Comparison of ENCODE assay signal across 20 cellular contexts in the genomic region with DNA sequence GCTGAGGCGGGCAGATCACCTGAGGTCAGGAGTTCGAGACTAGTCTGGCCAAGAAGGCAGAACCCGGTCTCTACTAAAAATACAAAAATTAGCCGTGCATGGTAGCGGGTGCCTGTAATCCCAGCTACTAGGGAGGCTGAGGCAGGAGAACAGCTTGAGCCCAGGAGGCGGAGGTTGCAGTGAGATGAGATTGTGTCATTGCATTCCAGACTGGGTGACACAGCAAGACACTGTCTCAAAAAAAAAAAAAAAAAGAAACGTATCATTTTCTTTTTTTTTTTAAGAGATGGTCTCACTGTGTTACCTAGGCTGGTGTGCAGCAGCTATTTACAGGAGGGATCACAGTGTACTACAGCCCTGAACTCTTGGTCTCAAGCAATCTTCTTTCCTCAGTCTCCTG.
"Had no signal": no experiment of that assay in that cellular context is flagged by ENCODE, and none has a peak within 500 bp of the region (broad histone marks: within the 10 kb centered on the region; RNA-seq: fewer than 3 reads in every experiment).

No MANE protein-coding gene starts in this region.

- H3K27me3 ChIP-seq: body of pancreas, gastrocnemius medialis, vagina had no signal

- ATAC-seq: activated T-cell treated with anti-CD3 and anti-CD28 coated beads, Interleukin-2, amount 50 U/mL, for 72 hours; body of pancreas; gastrocnemius medialis; left cardiac atrium; naive thymus-derived CD8-positive, alpha-beta T cell; stimulated activated naive B cell treated with anti-CD40 and anti-IgM and Interleukin-4, amounts not matched to agents 10 μg/mL and 1 μg/mL and 100 μg/mL, for 72 hours had no signal

- DNase-seq: activated CD4-positive, alpha-beta memory T cell treated with anti-CD3 and anti-CD28 coated beads for 36 hours; activated CD4-positive, alpha-beta T cell treated with anti-CD3 and anti-CD28 coated beads for 48 hours; activated CD4-positive, CD25-positive, alpha-beta regulatory T cell; activated effector memory CD4-positive, alpha-beta T cell treated with Interleukin-2 at 50 U/mL for 16 hours; activated naive CD4-positive, alpha-beta T cell treated with anti-CD3 and anti-CD28 coated beads, Interleukin-2, amount 10 ng/mL, durations not matched to agents 7 days and 5 days; activated T-cell treated with anti-CD3 and anti-CD28 coated beads, Interleukin-2, amount 50 U/mL, for 72 hours; body of pancreas; effector CD4-positive, alpha-beta T cell; erythroblast; gastrocnemius medialis; hypothalamus; left cardiac atrium; naive thymus-derived CD8-positive, alpha-beta T cell; retina; stimulated activated CD4-positive, alpha-beta T cell treated with anti-CD3 and anti-CD28 coated beads, Interleukin-2, amount 100 ng/mL, for 48 hours; stimulated activated CD8-positive, alpha-beta memory T cell treated with anti-CD3 and anti-CD28 coated beads, Interleukin-4, amount 100 ng/mL, for 48 hours; stimulated activated naive B cell treated with anti-CD40 and anti-IgM and Interleukin-4, amounts not matched to agents 10 μg/mL and 1 μg/mL and 100 μg/mL, for 72 hours; T1000 had no signal

- H3K9me3 ChIP-seq: body of pancreas, gastrocnemius medialis, thoracic aorta, vagina had no signal

- H3K4me3 ChIP-seq: body of pancreas, gastrocnemius medialis, thoracic aorta, vagina had no signal

- H3K4me1 ChIP-seq: body of pancreas, gastrocnemius medialis, vagina had no signal

- H3K27ac ChIP-seq: body of pancreas, gastrocnemius medialis, thoracic aorta, vagina had no signal

- H3K36me3 ChIP-seq: thoracic aorta, vagina had no signal
